8 cellular contexts compared by ENCODE assay signal in the genomic region with DNA sequence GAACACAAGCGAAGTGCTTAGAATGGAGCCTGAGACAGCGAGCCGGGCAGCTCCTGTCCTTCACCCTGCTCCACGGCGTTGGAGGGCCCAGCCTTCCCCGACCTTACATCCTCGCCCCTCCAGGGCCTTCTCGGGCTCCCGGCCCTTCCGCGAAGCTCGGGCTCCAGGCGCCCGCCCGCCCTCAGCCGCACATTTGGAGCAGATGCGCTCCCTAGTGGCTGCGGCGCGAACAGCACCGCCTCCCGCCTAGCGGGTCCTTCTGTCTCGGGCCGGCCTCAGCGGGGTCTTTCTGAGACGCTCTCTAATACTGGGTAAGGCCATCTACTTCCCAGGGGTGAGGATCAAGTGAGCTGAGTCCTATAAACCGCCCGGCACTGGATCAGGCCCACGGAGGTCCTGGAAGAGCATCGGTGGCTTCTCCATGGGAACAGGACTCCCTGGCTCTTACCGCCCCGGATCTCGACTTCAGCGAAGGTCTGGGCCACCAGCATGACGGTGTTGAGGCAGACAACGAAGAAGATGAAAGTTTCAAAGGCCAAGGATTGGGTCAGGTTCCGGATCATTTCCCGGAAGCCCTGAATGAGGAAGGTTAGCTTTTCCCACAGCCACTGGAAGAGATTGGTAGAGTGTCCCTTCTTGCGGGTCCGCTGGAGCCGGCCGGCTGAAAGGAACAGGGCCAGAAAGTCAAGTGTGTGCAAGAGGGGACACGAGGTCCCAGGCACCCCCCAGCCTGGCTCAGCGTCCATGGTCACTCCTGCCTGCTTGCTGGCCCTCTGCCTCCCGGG. TPM values are rescaled to one million over a fixed set of nuclear protein-coding genes. Genes with fewer than 3 reads are reported as not detected.
DNase-seq lines count a peak whose midpoint lies in the region; ATAC-seq and TF ChIP-seq lines count a peak whose summit lies in the region.

No MANE protein-coding gene starts in this region.

- H2BK5ac ChIP-seq in mesenchymal stem cell (ENCODE audit: low read depth, low read length, poor library complexity, severe bottlenecking): no peak overlapping the region

- CTCF ChIA-PET in activated CD8-positive, alpha-beta T cell treated with anti-CD3 and anti-CD28 coated beads, Interleukin-2, amount 10 ng/mL, durations not matched to agents 7 days and 5 days (lab: Charles Lee): interaction anchor here (0.6 to 2.6 kb wide), 46 partner anchors 9 to 429 kb away, joined by 3 to 42 read pairs (median 4); a partner anchor contains a TSS

- H3K18ac ChIP-seq in mesenchymal stem cell (ENCODE audit: low read depth in 1 of 2, low read length in 2 of 2): no peak overlapping the region

- no peak overlapping the region for H2BK15ac ChIP-seq in mesenchymal stem cell (ENCODE audit: low read depth, poor library complexity, severe bottlenecking)

- peak overlapping the region; percentile 60 for H3K4me2 ChIP-seq in GM23248 (ENCODE audit: unreplicated experiment)
- peak overlapping the region; percentile 73 for H3K4me2 ChIP-seq in mesenchymal stem cell (ENCODE audit: low read length, poor library complexity, severe bottlenecking)

- POLR2A ChIA-PET in activated CD8-positive, alpha-beta T cell treated with anti-CD3 and anti-CD28 coated beads, Interleukin-2, amount 10 ng/mL, durations not matched to agents 7 days and 5 days (lab: Charles Lee): interaction anchor here (1.3 kb wide), 1 partner anchor 18 kb away, joined by 3 read pairs; no protein-coding TSS in a partner anchor

- H2AFZ ChIP-seq in GM23248 (peak overlapping the region; percentile 85), mesenchymal stem cell (ENCODE audit: low read depth, low read length) (peak overlapping the region; percentile 59)

- no peak overlapping the region for H2BK12ac ChIP-seq in mesenchymal stem cell (ENCODE audit: low read length in 2 of 2)

- TF ChIP-seq CTCF in AG09319 (IDR thresholded peaks at IDR 0.05; ENCODE audit: low read depth, low read length): peak; percentile 90

- H3K79me1 ChIP-seq in mesenchymal stem cell (replicated peaks; ENCODE audit: low read length, poor library complexity, severe bottlenecking): no peaks in the 10 kb centered on the region

- no peak overlapping the region for H3K4ac ChIP-seq in mesenchymal stem cell (ENCODE audit: low read depth in 1 of 2, low read length in 2 of 2)

- in situ Hi-C loops in GM23248 (cut with MboI): no loop called here

- H4K8ac ChIP-seq in mesenchymal stem cell (ENCODE audit: low read length): peak overlapping the region; percentile 94

- H3K27me3 ChIP-seq in GM23248 (replicated peaks; ENCODE audit: insufficient read depth) (no peaks in the 10 kb centered on the region), mesenchymal stem cell (ENCODE audit: control insufficient read depth in 1 of 2, insufficient read depth in 1 of 2, low read length in 2 of 2) (peaks cover 0 to 15% of the 10 kb centered on the region in 2 experiments)
- H3K27me3 ChIP-seq in effector memory CD4-positive, alpha-beta T cell (replicated peaks; ENCODE audit: control insufficient read depth, insufficient read depth, low read length, poor library complexity, severe bottlenecking): no peaks in the 10 kb centered on the region

- H3K9me2 ChIP-seq in GM23248 (ENCODE audit: insufficient read depth): no peaks in the 10 kb centered on the region

- no peak overlapping the region for H4K91ac ChIP-seq in mesenchymal stem cell (ENCODE audit: low read length)

- no peaks in the 10 kb centered on the region for H3K36me3 Mint-ChIP-seq in activated CD8-positive, alpha-beta T cell treated with anti-CD3 and anti-CD28 coated beads, Interleukin-2, amount 10 ng/mL, durations not matched to agents 7 days and 5 days (ENCODE audit: low read depth)

- DNase-seq in AG09319 (ENCODE audit: extremely low read depth, low read depth): no peak
- DNase-seq in GM23248: peak; percentile 81
- DNase-seq in NCI-H748 (lab: John Stamatoyannopoulos, UW; ENCODE audit: unreplicated experiment): peak; percentile 75
- peak; percentile 84 for DNase-seq in activated CD8-positive, alpha-beta T cell treated with anti-CD3 and anti-CD28 coated beads, Interleukin-2, amount 10 ng/mL, durations not matched to agents 7 days and 5 days
- peak; percentile 47 to 62 (median 49) for DNase-seq in effector memory CD4-positive, alpha-beta T cell
- DNase-seq in mesenchymal stem cell: peak; percentile 65
- peak; percentile 65 to 67 for DNase-seq in stimulated activated CD8-positive, alpha-beta memory T cell treated with anti-CD3 and anti-CD28 coated beads, Interleukin-2, amount 100 ng/mL, for 1 hour (ENCODE audit: low read depth in 2 of 2)
- no peak for DNase-seq in mesenteric fat pad (ENCODE audit: low spot score)

- peak overlapping the region; percentile 50 for H3K9ac ChIP-seq in GM23248
- peak overlapping the region; percentile 78 for H3K9ac ChIP-seq in mesenchymal stem cell (ENCODE audit: low read length)

- H3K9me3 ChIP-seq in GM23248 (ENCODE audit: low read depth) (no peaks in the 10 kb centered on the region), mesenchymal stem cell (ENCODE audit: control insufficient read depth, low read length) (no peaks in the 10 kb centered on the region)
- no peaks in the 10 kb centered on the region for H3K9me3 ChIP-seq in effector memory CD4-positive, alpha-beta T cell (ENCODE audit: control insufficient read depth, low read length)

- no peaks in the 10 kb centered on the region for H4K20me1 ChIP-seq in GM23248 (ENCODE audit: insufficient read depth)

- H3K4me3 ChIP-seq in GM23248 (peak overlapping the region; percentile 57), mesenchymal stem cell (ENCODE audit: insufficient read depth in 1 of 2, low read depth in 1 of 2, low read length in 2 of 2) (peak overlapping the region in 1 of 2 experiments; percentile 61)
- no peak overlapping the region for H3K4me3 ChIP-seq in effector memory CD4-positive, alpha-beta T cell (ENCODE audit: insufficient read depth, low read depth, low read length, poor library complexity, severe bottlenecking)

- peak; percentile 93 for ATAC-seq in activated CD8-positive, alpha-beta T cell treated with anti-CD3 and anti-CD28 coated beads, Interleukin-2, amount 10 ng/mL, durations not matched to agents 7 days and 5 days

- H2BK120ac ChIP-seq in mesenchymal stem cell (ENCODE audit: low read depth, low read length): no peak overlapping the region

- 13 to 16% methylated on average over 42 to 46 of the region's 46 CpGs for WGBS in GM23248 (ENCODE audit: low coverage in 1 of 2, low lambda C conversion rate in 2 of 2, missing lambda C conversion rate in 2 of 2), 2 experiments
- WGBS in mesenchymal stem cell: 27% methylated on average over 46 of the region's 46 CpGs

- no peak overlapping the region for H3K27ac Mint-ChIP-seq in activated CD8-positive, alpha-beta T cell treated with anti-CD3 and anti-CD28 coated beads, Interleukin-2, amount 10 ng/mL, durations not matched to agents 7 days and 5 days

- H3K36me3 ChIP-seq in GM23248 (ENCODE audit: low read depth) (no peaks in the 10 kb centered on the region), mesenchymal stem cell (ENCODE audit: control insufficient read depth in 1 of 2, insufficient read depth in 2 of 2, low read depth in 1 of 2, low read length in 2 of 2) (no peaks in the 10 kb centered on the region)
- no peaks in the 10 kb centered on the region for H3K36me3 ChIP-seq in effector memory CD4-positive, alpha-beta T cell (ENCODE audit: control insufficient read depth, insufficient read depth, low read length)

- H3K27ac ChIP-seq in GM23248 (no peak overlapping the region), mesenchymal stem cell (ENCODE audit: low read length, poor library complexity, severe bottlenecking) (no peak overlapping the region)
- no peak overlapping the region for H3K27ac ChIP-seq in effector memory CD4-positive, alpha-beta T cell (ENCODE audit: insufficient read depth, low read length, poor library complexity, severe bottlenecking)

- no peak overlapping the region for H2AK5ac ChIP-seq in mesenchymal stem cell (ENCODE audit: low read length, severe bottlenecking)

- H3K4me1 ChIP-seq in GM23248 (ENCODE audit: insufficient read depth) (peaks cover 17% of the 10 kb centered on the region), mesenchymal stem cell (ENCODE audit: control insufficient read depth, insufficient read depth, low read depth, low read length) (peaks cover 16% of the 10 kb centered on the region)
- peaks cover 6% of the 10 kb centered on the region for H3K4me1 ChIP-seq in effector memory CD4-positive, alpha-beta T cell (ENCODE audit: control insufficient read depth, insufficient read depth, low read length, poor library complexity, severe bottlenecking)

- H3K23ac ChIP-seq in mesenchymal stem cell (ENCODE audit: low read length in 2 of 2): no peak overlapping the region

- no peaks in the 10 kb centered on the region for H3K9me3 Mint-ChIP-seq in activated CD8-positive, alpha-beta T cell treated with anti-CD3 and anti-CD28 coated beads, Interleukin-2, amount 10 ng/mL, durations not matched to agents 7 days and 5 days (ENCODE audit: insufficient read depth)

- no peak overlapping the region for H3K14ac ChIP-seq in mesenchymal stem cell (ENCODE audit: low read length in 2 of 2)

- H3K4me3 Mint-ChIP-seq in activated CD8-positive, alpha-beta T cell treated with anti-CD3 and anti-CD28 coated beads, Interleukin-2, amount 10 ng/mL, durations not matched to agents 7 days and 5 days: peak overlapping the region; percentile 2

- no peaks in the 10 kb centered on the region for H3K79me2 ChIP-seq in GM23248 (ENCODE audit: insufficient read depth)

- no peaks in the 10 kb centered on the region for H3K27me3 Mint-ChIP-seq in activated CD8-positive, alpha-beta T cell treated with anti-CD3 and anti-CD28 coated beads, Interleukin-2, amount 10 ng/mL, durations not matched to agents 7 days and 5 days (ENCODE audit: low read depth)

- H3F3A ChIP-seq in GM23248 (ENCODE audit: insufficient read depth): no peaks in the 10 kb centered on the region

- H3K4me1 Mint-ChIP-seq in activated CD8-positive, alpha-beta T cell treated with anti-CD3 and anti-CD28 coated beads, Interleukin-2, amount 10 ng/mL, durations not matched to agents 7 days and 5 days (ENCODE audit: low read depth): peaks cover 22% of the 10 kb centered on the region

RNA-seq across cellular contexts. Expression of a gene that starts 3.7 kb away (rescaled TPM):
- not detected in 2 replicates for total RNA-seq in GM23248 (2014; rRNA removed; shearing (Covaris generic))
- 1.1 and 1.7 TPM in 2 replicates for polyA plus RNA-seq in GM23248 (2016; fragmentation: Nextera tagmentation; extraction: Ambion mirVana)
- not detected for total RNA-seq in activated CD8-positive, alpha-beta T cell treated with anti-CD3 and anti-CD28 coated beads, Interleukin-2, amount 10 ng/mL, durations not matched to agents 7 days and 5 days
- polyA plus RNA-seq in mesenchymal stem cell (2013, experiment 1 of 2): 1.1 TPM
- polyA plus RNA-seq in mesenchymal stem cell (2013, experiment 2 of 2): 1.2 TPM
- total RNA-seq in mesenteric fat pad: 0.51 TPM

RNA-seq across cellular contexts. Expression of a gene that starts 10.8 kb away (rescaled TPM):
- total RNA-seq in GM23248 (2014; rRNA removed; shearing (Covaris generic)): 15.3 and 21.9 TPM in 2 replicates
- polyA plus RNA-seq in GM23248 (2016; fragmentation: Nextera tagmentation; extraction: Ambion mirVana): 35.1 and 35.3 TPM in 2 replicates
- total RNA-seq in activated CD8-positive, alpha-beta T cell treated with anti-CD3 and anti-CD28 coated beads, Interleukin-2, amount 10 ng/mL, durations not matched to agents 7 days and 5 days: not detected
- polyA plus RNA-seq in mesenchymal stem cell (2013, experiment 1 of 2): 0.15 TPM
- polyA plus RNA-seq in mesenchymal stem cell (2013, experiment 2 of 2): 0.05 TPM
- total RNA-seq in mesenteric fat pad: not detected

RNA-seq across cellular contexts. Expression of a gene that starts 20.3 kb away (rescaled TPM):
- total RNA-seq in GM23248 (2014; rRNA removed; shearing (Covaris generic)): 24.9 and 31.6 TPM in 2 replicates
- 330 and 346 TPM in 2 replicates for polyA plus RNA-seq in GM23248 (2016; fragmentation: Nextera tagmentation; extraction: Ambion mirVana)
- total RNA-seq in activated CD8-positive, alpha-beta T cell treated with anti-CD3 and anti-CD28 coated beads, Interleukin-2, amount 10 ng/mL, durations not matched to agents 7 days and 5 days: 100 to 1,000 TPM; 290 to 298 TPM
- polyA plus RNA-seq in mesenchymal stem cell (2013, experiment 1 of 2): 251 TPM
- 250 TPM for polyA plus RNA-seq in mesenchymal stem cell (2013, experiment 2 of 2)
- total RNA-seq in mesenteric fat pad: 121 TPM

RNA-seq across cellular contexts. Expression of a gene that starts 20.6 kb away (rescaled TPM):
- total RNA-seq in GM23248 (2014; rRNA removed; shearing (Covaris generic)): 21.2 and 22.8 TPM in 2 replicates
- 21.6 and 25.3 TPM in 2 replicates for polyA plus RNA-seq in GM23248 (2016; fragmentation: Nextera tagmentation; extraction: Ambion mirVana)
- total RNA-seq in activated CD8-positive, alpha-beta T cell treated with anti-CD3 and anti-CD28 coated beads, Interleukin-2, amount 10 ng/mL, durations not matched to agents 7 days and 5 days: 10 to 100 TPM; 53.5 to 54.2 TPM
- polyA plus RNA-seq in mesenchymal stem cell (2013, experiment 1 of 2): 31.6 TPM
- 30.8 TPM for polyA plus RNA-seq in mesenchymal stem cell (2013, experiment 2 of 2)
- 31.7 TPM for total RNA-seq in mesenteric fat pad

RNA-seq across cellular contexts. Expression of a gene that starts 26.4 kb away (rescaled TPM):
- not detected in 2 replicates for total RNA-seq in GM23248 (2014; rRNA removed; shearing (Covaris generic))
- polyA plus RNA-seq in GM23248 (2016; fragmentation: Nextera tagmentation; extraction: Ambion mirVana): not detected in 2 replicates
- not detected for total RNA-seq in activated CD8-positive, alpha-beta T cell treated with anti-CD3 and anti-CD28 coated beads, Interleukin-2, amount 10 ng/mL, durations not matched to agents 7 days and 5 days
- polyA plus RNA-seq in mesenchymal stem cell (2013, experiment 1 of 2): 0.03 TPM
- 0.04 TPM for polyA plus RNA-seq in mesenchymal stem cell (2013, experiment 2 of 2)
- total RNA-seq in mesenteric fat pad: not detected

Comparison
In these comparisons a context has a peak if more than half of its experiments do, and no peak if none do; other contexts are left out.
1. DNase-seq: peak in GM23248 (single experiment), NCI-H748 (single experiment), activated CD8-positive, alpha-beta T cell treated with anti-CD3 and anti-CD28 coated beads, Interleukin-2, amount 10 ng/mL, durations not matched to agents 7 days and 5 days (single experiment), effector memory CD4-positive, alpha-beta T cell (3 of 3), mesenchymal stem cell (single experiment) and stimulated activated CD8-positive, alpha-beta memory T cell treated with anti-CD3 and anti-CD28 coated beads, Interleukin-2, amount 100 ng/mL, for 1 hour (2 of 2); none in AG09319 (single experiment) and mesenteric fat pad (single experiment).
2. RNA of a gene that starts 10.8 kb away (total RNA-seq): 15.3 to 21.9 TPM in GM23248; not detected in activated CD8-positive, alpha-beta T cell treated with anti-CD3 and anti-CD28 coated beads, Interleukin-2, amount 10 ng/mL, durations not matched to agents 7 days and 5 days and not detected in mesenteric fat pad (single experiment); every median in the first group is over 10 times any median in the second.